In the genomic region with DNA sequence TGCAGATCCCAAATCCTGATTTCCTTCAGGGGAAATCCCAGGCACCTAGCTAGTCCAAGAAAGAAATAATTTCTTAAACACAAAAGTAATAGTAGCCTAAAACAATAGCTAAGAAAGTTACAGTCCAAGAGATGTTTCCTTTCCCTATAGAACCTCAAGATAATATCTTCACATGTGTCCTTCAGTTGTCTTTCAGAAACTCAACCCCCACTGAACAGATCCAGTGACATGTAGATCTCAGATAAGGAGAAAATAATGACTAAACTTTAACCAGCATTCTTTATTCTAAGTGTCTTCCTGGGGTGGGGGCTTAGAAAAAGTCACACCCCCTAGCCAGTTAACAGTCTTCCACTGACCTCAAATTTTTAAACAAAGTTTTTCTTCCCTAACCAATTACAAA, we compare ENCODE assay signal across 25 cellular contexts.
"Had no signal": no experiment of that assay in that cellular context is flagged by ENCODE, and none has a peak within 500 bp of the region (broad histone marks: within the 10 kb centered on the region; RNA-seq: fewer than 3 reads in every experiment).

No MANE protein-coding gene starts in this region.

- DNase-seq: colonic mucosa; cortex of kidney; effector CD8-positive, alpha-beta T cell; effector memory CD8-positive, alpha-beta T cell; endodermal cell; erythroblast; esophagus squamous epithelium; foreskin melanocyte; gastrocnemius medialis; glutamatergic neuron; head of caudate nucleus; heart right ventricle; hippocampal formation; left cardiac atrium; left lung; left ventricle myocardium superior; lower lobe of right lung; mesenchymal stem cell; midbrain had no signal

- H3K4me3 Mint-ChIP-seq: dendritic cell treated with granulocyte-macrophage colony-stimulating factor and Interleukin-4, amounts not matched to agents 40 ng/mL and 50 ng/mL, for 4 days; effector memory CD8-positive, alpha-beta T cell; endodermal cell had no signal

- ATAC-seq: effector memory CD8-positive, alpha-beta T cell; esophagus mucosa; left cardiac atrium; left lung; lower lobe of right lung had no signal

- H3K9me3 ChIP-seq: colonic mucosa, esophagus squamous epithelium, gastrocnemius medialis, heart right ventricle, left lung, lower lobe of right lung had no signal

- FAIRE-seq: endometrium, islet of Langerhans, keratinocyte had no signal

- H3K36me3 ChIP-seq: colonic mucosa, esophagus squamous epithelium, gastrocnemius medialis, heart right ventricle, left lung, lower lobe of right lung had no signal

- H3K4me1 ChIP-seq: colonic mucosa had no signal

- H3K27ac Mint-ChIP-seq: dendritic cell treated with granulocyte-macrophage colony-stimulating factor and Interleukin-4, amounts not matched to agents 40 ng/mL and 50 ng/mL, for 4 days; effector memory CD8-positive, alpha-beta T cell; endodermal cell had no signal

- H3K27ac ChIP-seq: colonic mucosa, epithelial cell of prostate, esophagus squamous epithelium, heart right ventricle, left lung, lower lobe of right lung had no signal

- H3K4me3 ChIP-seq: colonic mucosa, esophagus squamous epithelium, gastrocnemius medialis, heart right ventricle, left lung, lower lobe of right lung had no signal

- H3K27me3 ChIP-seq: colonic mucosa, esophagus squamous epithelium, gastrocnemius medialis, left lung had no signal

- H3K9me3 Mint-ChIP-seq: effector memory CD8-positive, alpha-beta T cell; endodermal cell had no signal
